ENCODE assay signal across 1 cellular context in genomic region chr5:7759257-7759871, GRCh38.
A peak's percentile ranks its signal among the peaks of the same experiment; 100 is the strongest.
TF ChIP-seq lines count a peak whose summit lies in the region.

No MANE protein-coding gene starts in this region.

TF ChIP-seq in HEK293, 187 proteins besides CTCF, POLR2A, EP300 and RAD21 (continued from another document):
- TF ChIP-seq ZNF398 (tag by site-specific recombination; IDR thresholded peaks at IDR 0.05) (0 out of 2 replicates have a peak, but pooled peaks have one; percentile 15), TSHZ1 (tag by site-specific recombination; IDR thresholded peaks at IDR 0.05; ENCODE audit: borderline replicate concordance) (no peak), ZBTB6 (tag by site-specific recombination; IDR thresholded peaks at IDR 0.05) (no peak), GFI1B (tag by site-specific recombination; IDR thresholded peaks at IDR 0.05) (no peak), WT1 (tag by site-specific recombination; IDR thresholded peaks at IDR 0.05) (no peak), ZSCAN4 (tag by site-specific recombination; IDR thresholded peaks at IDR 0.05) (no peak), INSM2 (tag by site-specific recombination; IDR thresholded peaks at IDR 0.05) (no peak), ZNF677 (tag by site-specific recombination; IDR thresholded peaks at IDR 0.05) (no peak), ZSCAN30 (tag by site-specific recombination; IDR thresholded peaks at IDR 0.05) (no peak), ZNF621 (tag by site-specific recombination; IDR thresholded peaks at IDR 0.05) (no peak)
